ENCODE assay signal across 12 cellular contexts in genomic region chr6:26598267-26598666, GRCh38. TPM values are rescaled to one million over a fixed set of nuclear protein-coding genes. Genes with fewer than 3 reads are reported as not detected.
A peak's percentile ranks its signal among the peaks of the same experiment; 100 is the strongest.
DNase-seq lines count a peak whose midpoint lies in the region; ATAC-seq and TF ChIP-seq lines count a peak whose summit lies in the region.
"Had no signal": no experiment of that assay in that cellular context is flagged by ENCODE, and none has a peak within 500 bp of the region (broad histone marks: within the 10 kb centered on the region; RNA-seq: fewer than 3 reads in every experiment).

No MANE protein-coding gene starts in this region.

- CTCF ChIA-PET in AG04449 (lab: Yijun Ruan, JAX) = no interaction called here
- CTCF ChIA-PET in naive thymus-derived CD4-positive, alpha-beta T cell (lab: Charles Lee) = no interaction called here

- H3K36me3 ChIP-seq in GM06990 (ENCODE audit: control insufficient read depth, insufficient read depth, low read length) (peaks cover 8% of the 10 kb centered on the region), adipocyte (ENCODE audit: control insufficient read depth, insufficient read depth, low read length, severe bottlenecking) (peaks cover 26% of the 10 kb centered on the region), gastroesophageal sphincter (peaks cover 0 to 33% of the 10 kb centered on the region in 2 donors)
- peaks cover 6 to 24% (median 18%) of the 10 kb centered on the region in 3 experiments for H3K36me3 ChIP-seq in naive thymus-derived CD4-positive, alpha-beta T cell (ENCODE audit: control insufficient read depth in 2 of 3, insufficient read depth in 3 of 3, low read length in 3 of 3)

- no peaks in the 10 kb centered on the region for H3K9me3 Mint-ChIP-seq in naive thymus-derived CD4-positive, alpha-beta T cell

- peaks cover 5 to 23% (median 10%) of the 10 kb centered on the region in 7 donors for H3K4me1 Mint-ChIP-seq in naive thymus-derived CD4-positive, alpha-beta T cell

- intact Hi-C loops in naive thymus-derived CD4-positive, alpha-beta T cell (cut with micrococcal nuclease) = loop anchor here in 1 of 2 donors (5.0 to 10.0 kb wide), 3 partner anchors 534 to 1487 kb away; partner anchors contain the start of gene ZNF165

- H3K36me3 Mint-ChIP-seq in naive thymus-derived CD4-positive, alpha-beta T cell = peaks cover 0 to 12% (median 9%) of the 10 kb centered on the region in 5 donors

- peaks cover 0 to 16% (median 14%) of the 10 kb centered on the region in 5 donors for H3K27me3 Mint-ChIP-seq in naive thymus-derived CD4-positive, alpha-beta T cell

- TF ChIP-seq CTCF in AG04449 (IDR thresholded peaks at IDR 0.05; ENCODE audit: insufficient read depth, low read length, missing control alignments) (no peak), GM06990 (IDR thresholded peaks at IDR 0.05; ENCODE audit: insufficient read depth, low read length, poor library complexity, severe bottlenecking) (no peak), gastroesophageal sphincter (IDR thresholded peaks at IDR 0.05) (no peak)

- POLR2A ChIA-PET in AG04449 (lab: Yijun Ruan, JAX) = no interaction called here
- POLR2A ChIA-PET in naive thymus-derived CD4-positive, alpha-beta T cell (lab: Charles Lee) = no interaction called here

- DNase-seq in AG04449 (ENCODE audit: low read depth, low spot score) = no peak
- no peak for DNase-seq in GM06990 (ENCODE audit: extremely low read depth, insufficient read length)
- no peak for DNase-seq in adipocyte (ENCODE audit: low read depth)
- DNase-seq in naive thymus-derived CD4-positive, alpha-beta T cell = no peak
- DNase-seq in NCI-H2227 treated with DMSO at 0.1 percent for 48 hours (lab: John Stamatoyannopoulos, UW) = no peak
- DNase-seq: Caco-2, midbrain, NCI-H2029, small intestine had no signal

- peak overlapping the region; percentile 97 for H3K9ac ChIP-seq in adipocyte (ENCODE audit: low read length)

- no peaks in the 10 kb centered on the region for H3K27me3 ChIP-seq in GM06990 (replicated peaks; ENCODE audit: control insufficient read depth, insufficient read depth, low read length)
- H3K27me3 ChIP-seq in adipocyte (replicated peaks; ENCODE audit: control insufficient read depth, insufficient read depth, low read length) = no peaks in the 10 kb centered on the region
- H3K27me3 ChIP-seq in naive thymus-derived CD4-positive, alpha-beta T cell (ENCODE audit: control insufficient read depth in 2 of 2, insufficient read depth in 2 of 2, low read length in 2 of 2) = peaks cover 0 to 14% of the 10 kb centered on the region in 2 donors
- peaks cover 18% of the 10 kb centered on the region for H3K27me3 ChIP-seq in gastroesophageal sphincter

- H3K4me3 ChIP-seq in AG04449 (ENCODE audit: low read depth, low read length) (peak overlapping the region; percentile 100), GM06990 (replicated peaks; ENCODE audit: low read depth, low read length) (peak overlapping the region; percentile 97), adipocyte (ENCODE audit: low read length) (peak overlapping the region; percentile 98), gastroesophageal sphincter (no peak overlapping the region)
- H3K4me3 ChIP-seq in naive thymus-derived CD4-positive, alpha-beta T cell (ENCODE audit: low read length) = no peak overlapping the region

- WGBS in gastroesophageal sphincter (ENCODE audit: low coverage in 1 of 2), 2 donors = 88 to 93% methylated on average over 8 to 9 of the region's 22 CpGs

- no peak for ATAC-seq in naive thymus-derived CD4-positive, alpha-beta T cell
- no peak for ATAC-seq in HG03521 (IDR thresholded peaks at IDR 0.05; ENCODE audit: unreplicated experiment)
- no peak for ATAC-seq in gastroesophageal sphincter
- ATAC-seq in HG02852 (IDR thresholded peaks at IDR 0.05; ENCODE audit: unreplicated experiment) = no peak

- H3K4me1 ChIP-seq in adipocyte (ENCODE audit: control insufficient read depth, insufficient read depth, low read length) = peaks cover 15% of the 10 kb centered on the region
- peaks cover 17 to 22% of the 10 kb centered on the region in 2 donors for H3K4me1 ChIP-seq in naive thymus-derived CD4-positive, alpha-beta T cell (ENCODE audit: control insufficient read depth in 2 of 2, insufficient read depth in 2 of 2, low read length in 2 of 2)
- peaks cover 0 to 31% (median 8%) of the 10 kb centered on the region in 3 donors for H3K4me1 ChIP-seq in gastroesophageal sphincter
- H3K4me1 ChIP-seq: Caco-2 had no signal

- no peak overlapping the region for H3K4me3 Mint-ChIP-seq in naive thymus-derived CD4-positive, alpha-beta T cell

- peak overlapping the region in 4 of 9 donors; percentile 77 to 93 (median 85) for H3K27ac Mint-ChIP-seq in naive thymus-derived CD4-positive, alpha-beta T cell

- peak overlapping the region; percentile 89 for H3K27ac ChIP-seq in naive thymus-derived CD4-positive, alpha-beta T cell (ENCODE audit: low read depth, low read length)
- no peak overlapping the region for H3K27ac ChIP-seq in gastroesophageal sphincter

- H3K9me3 ChIP-seq in adipocyte (ENCODE audit: control insufficient read depth, low read length) (no peaks in the 10 kb centered on the region), gastroesophageal sphincter (no peaks in the 10 kb centered on the region)
- no peaks in the 10 kb centered on the region for H3K9me3 ChIP-seq in naive thymus-derived CD4-positive, alpha-beta T cell (ENCODE audit: control insufficient read depth in 2 of 3, low read length in 3 of 3)
- H3K9me3 ChIP-seq: Caco-2 had no signal

- TF ChIP-seq POLR2A in gastroesophageal sphincter (IDR thresholded peaks at IDR 0.05) = no peak

- TF ChIP-seq EP300 in gastroesophageal sphincter (IDR thresholded peaks at IDR 0.05) = no peak

RNA-seq across cellular contexts. Expression of gene ABT1, which starts 1.5 kb away (rescaled TPM):
- 10 to 100 TPM; 23.3 to 37.5 (median 35.0) TPM for total RNA-seq in naive thymus-derived CD4-positive, alpha-beta T cell
- polyA plus RNA-seq in naive thymus-derived CD4-positive, alpha-beta T cell = 10 to 100 TPM; 39.4 to 44.8 TPM
- total RNA-seq in gastroesophageal sphincter = 10 to 100 TPM; 13.9 to 19.4 (median 17.5) TPM

Comparison
In these comparisons a context has a peak if more than half of its experiments do, and no peak if none do; other contexts are left out.
1. H3K4me3 ChIP-seq: peak in AG04449 (single experiment), GM06990 (single experiment) and adipocyte (single experiment); none in naive thymus-derived CD4-positive, alpha-beta T cell (single experiment) and gastroesophageal sphincter (0 of 2).